In the genomic region with DNA sequence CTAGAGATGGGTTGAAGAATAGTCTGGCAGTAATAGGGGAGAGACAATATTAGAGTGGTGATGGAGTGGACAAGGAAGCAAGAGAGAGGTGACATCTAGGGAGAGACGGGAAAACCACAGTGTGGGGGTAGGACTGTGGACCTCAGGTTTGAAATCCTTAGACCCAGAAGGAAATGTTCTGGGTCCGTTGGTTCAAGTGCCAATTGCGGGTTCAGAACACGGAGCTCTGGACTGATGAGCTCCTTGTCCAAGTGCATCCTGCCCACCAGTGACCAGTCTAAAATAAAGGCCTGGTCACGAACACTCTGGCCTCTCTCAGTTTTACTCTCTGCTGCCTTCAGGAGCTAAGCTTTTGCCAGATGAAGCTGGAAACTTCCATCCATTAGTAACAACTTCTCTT, we compare ENCODE assay signal across 40 cellular contexts.
"Had no signal": no experiment of that assay in that cellular context is flagged by ENCODE, and none has a peak within 500 bp of the region (broad histone marks: within the 10 kb centered on the region; RNA-seq: fewer than 3 reads in every experiment).

No MANE protein-coding gene starts in this region.

- H3K4me1 ChIP-seq: adrenal gland, ascending aorta, body of pancreas, breast epithelium had no signal

- H3K36me3 Mint-ChIP-seq: activated naive CD4-positive, alpha-beta T cell treated with anti-CD3 and anti-CD28 coated beads, Interleukin-2, amount 10 ng/mL, durations not matched to agents 7 days and 5 days; activated naive CD4-positive, alpha-beta T cell treated with anti-CD3 and anti-CD28 coated beads, Interleukin-2, amount 50 U/mL, for 24 hours; activated naive CD4-positive, alpha-beta T cell treated with anti-CD3 and anti-CD28 coated beads, Interleukin-2, amount 50 U/mL, for 72 hours; activated naive CD8-positive, alpha-beta T cell; activated naive CD8-positive, alpha-beta T cell treated with anti-CD3 and anti-CD28 coated beads for 36 hours; activated naive CD8-positive, alpha-beta T cell treated with anti-CD3 and anti-CD28 coated beads, Interleukin-2, amount 10 ng/mL, durations not matched to agents 7 days and 5 days; brain had no signal

- H3K36me3 ChIP-seq: adrenal gland, ascending aorta, brain microvascular endothelial cell, breast epithelium, cardiac muscle cell had no signal

- H3K27me3 Mint-ChIP-seq: activated naive CD4-positive, alpha-beta T cell treated with anti-CD3 and anti-CD28 coated beads, Interleukin-2, amount 10 ng/mL, durations not matched to agents 7 days and 5 days had no signal

- H3K4me3 ChIP-seq: adrenal gland, ascending aorta, body of pancreas, breast epithelium, cardiac muscle cell had no signal

- H3K27me3 ChIP-seq: adrenal gland, ascending aorta, body of pancreas, brain microvascular endothelial cell, breast epithelium, cardiac muscle cell had no signal

- H3K9me3 Mint-ChIP-seq: activated naive CD4-positive, alpha-beta T cell treated with anti-CD3 and anti-CD28 coated beads for 36 hours; activated naive CD4-positive, alpha-beta T cell treated with anti-CD3 and anti-CD28 coated beads, Interleukin-2, amount 10 ng/mL, durations not matched to agents 7 days and 5 days; activated naive CD4-positive, alpha-beta T cell treated with anti-CD3 and anti-CD28 coated beads, Interleukin-2, amount 50 U/mL, for 24 hours; activated naive CD4-positive, alpha-beta T cell treated with anti-CD3 and anti-CD28 coated beads, Interleukin-2, amount 50 U/mL, for 72 hours; activated naive CD8-positive, alpha-beta T cell treated with anti-CD3 and anti-CD28 coated beads for 36 hours; activated naive CD8-positive, alpha-beta T cell treated with anti-CD3 and anti-CD28 coated beads, Interleukin-2, amount 10 ng/mL, durations not matched to agents 7 days and 5 days; activated naive CD8-positive, alpha-beta T cell treated with anti-CD3 and anti-CD28 coated beads, Interleukin-2, amount 50 U/mL, for 24 hours; activated T-cell treated with anti-CD3 and anti-CD28 coated beads, Interleukin-2, amount 50 U/mL, for 24 hours; activated T-cell treated with anti-CD3 and anti-CD28 coated beads, Interleukin-2, amount 50 U/mL, for 4 hours; activated T-cell treated with anti-CD3 and anti-CD28 coated beads, Interleukin-2, amount 50 U/mL, for 72 hours; activated T-helper 1 cell treated with anti-CD3 and anti-CD28 coated beads, Interleukin-12 subunit alpha, Interleukin-12 subunit beta, Interleukin-2, Interleukin-4 antibody, amounts not matched to agents 30 ng/mL and 10 ng/mL and 1 ng/mL, durations not matched to agents 14 hours and 24 hours and 36 hours; activated T-helper 17 cell treated with anti-CD3 and anti-CD28 coated beads, Interleukin-2, amount 50 U/mL, for 72 hours; activated T-helper 2 cell treated with anti-CD3 and anti-CD28 coated beads, Interferon-gamma antibody, Interleukin-2, Interleukin-4, amounts not matched to agents 10 μg/mL and 5 μg/mL and 100 μg/mL, durations not matched to agents 14 hours and 24 hours and 36 hours; central memory CD8-positive, alpha-beta T cell had no signal

- H3K27ac Mint-ChIP-seq: activated naive CD4-positive, alpha-beta T cell treated with anti-CD3 and anti-CD28 coated beads for 36 hours; activated naive CD4-positive, alpha-beta T cell treated with anti-CD3 and anti-CD28 coated beads, Interleukin-2, amount 10 ng/mL, durations not matched to agents 7 days and 5 days; activated naive CD4-positive, alpha-beta T cell treated with anti-CD3 and anti-CD28 coated beads, Interleukin-2, amount 50 U/mL, for 24 hours; activated naive CD4-positive, alpha-beta T cell treated with anti-CD3 and anti-CD28 coated beads, Interleukin-2, amount 50 U/mL, for 72 hours; activated naive CD8-positive, alpha-beta T cell; activated naive CD8-positive, alpha-beta T cell treated with anti-CD3 and anti-CD28 coated beads for 36 hours; activated naive CD8-positive, alpha-beta T cell treated with anti-CD3 and anti-CD28 coated beads, Interleukin-2, amount 10 ng/mL, durations not matched to agents 7 days and 5 days; activated naive CD8-positive, alpha-beta T cell treated with anti-CD3 and anti-CD28 coated beads, Interleukin-2, amount 50 U/mL, for 24 hours; activated T-cell treated with anti-CD3 and anti-CD28 coated beads, Interleukin-2, amount 50 U/mL, for 24 hours; activated T-cell treated with anti-CD3 and anti-CD28 coated beads, Interleukin-2, amount 50 U/mL, for 72 hours; activated T-helper 1 cell treated with anti-CD3 and anti-CD28 coated beads, Interleukin-12 subunit alpha, Interleukin-12 subunit beta, Interleukin-2, Interleukin-4 antibody, amounts not matched to agents 30 ng/mL and 10 ng/mL and 1 ng/mL, durations not matched to agents 14 hours and 24 hours and 36 hours; activated T-helper 17 cell treated with anti-CD3 and anti-CD28 coated beads, Interleukin-2, amount 50 U/mL, for 72 hours; activated T-helper 2 cell treated with anti-CD3 and anti-CD28 coated beads, Interferon-gamma antibody, Interleukin-2, Interleukin-4, amounts not matched to agents 10 μg/mL and 5 μg/mL and 100 μg/mL, durations not matched to agents 14 hours and 24 hours and 36 hours; brain had no signal

- DNase-seq: activated effector memory CD4-positive, alpha-beta T cell treated with anti-CD3 and anti-CD28 coated beads, Interleukin-2, amount 50 U/mL, for 16 hours; activated effector memory CD4-positive, alpha-beta T cell treated with Interleukin-2 at 50 U/mL for 16 hours; activated gamma-delta T cell; activated gamma-delta T cell treated with Interleukin-2 at 50 U/mL for 16 hours; activated naive CD4-positive, alpha-beta T cell; activated naive CD4-positive, alpha-beta T cell treated with anti-CD3 and anti-CD28 coated beads for 36 hours; activated naive CD4-positive, alpha-beta T cell treated with anti-CD3 and anti-CD28 coated beads, Interleukin-2, amount 10 ng/mL, durations not matched to agents 7 days and 5 days; activated naive CD4-positive, alpha-beta T cell treated with anti-CD3 and anti-CD28 coated beads, Interleukin-2, amount 50 U/mL, for 16 hours; activated naive CD4-positive, alpha-beta T cell treated with Interleukin-2 at 50 U/mL for 16 hours; activated naive CD8-positive, alpha-beta T cell treated with anti-CD3 and anti-CD28 coated beads for 36 hours; activated naive CD8-positive, alpha-beta T cell treated with anti-CD3 and anti-CD28 coated beads, Interleukin-2, amount 10 ng/mL, durations not matched to agents 7 days and 5 days; activated naive CD8-positive, alpha-beta T cell treated with anti-CD3 and anti-CD28 coated beads, Interleukin-2, amount 50 U/mL, for 24 hours; activated T-cell treated with anti-CD3 and anti-CD28 coated beads for 4 hours; activated T-cell treated with anti-CD3 and anti-CD28 coated beads, Interleukin-2, amount 50 U/mL, for 1 hour; activated T-cell treated with anti-CD3 and anti-CD28 coated beads, Interleukin-2, amount 50 U/mL, for 24 hours; activated T-cell treated with anti-CD3 and anti-CD28 coated beads, Interleukin-2, amount 50 U/mL, for 4 hours; activated T-cell treated with anti-CD3 and anti-CD28 coated beads, Interleukin-2, amount 50 U/mL, for 48 hours; activated T-cell treated with anti-CD3 and anti-CD28 coated beads, Interleukin-2, amount 50 U/mL, for 72 hours; adrenal gland; amniotic stem cell; amygdala; anterior cingulate cortex; aorta; body of pancreas; brain microvascular endothelial cell; caudate nucleus; central memory CD4-positive, alpha-beta T cell; cerebellar nuclear complex had no signal

- FAIRE-seq: astrocyte had no signal

- H3K9me3 ChIP-seq: adrenal gland, ascending aorta, body of pancreas, breast epithelium had no signal

- H3K4me3 Mint-ChIP-seq: activated naive CD4-positive, alpha-beta T cell treated with anti-CD3 and anti-CD28 coated beads for 36 hours; activated naive CD4-positive, alpha-beta T cell treated with anti-CD3 and anti-CD28 coated beads, Interleukin-2, amount 10 ng/mL, durations not matched to agents 7 days and 5 days; activated naive CD4-positive, alpha-beta T cell treated with anti-CD3 and anti-CD28 coated beads, Interleukin-2, amount 50 U/mL, for 24 hours; activated naive CD8-positive, alpha-beta T cell; activated naive CD8-positive, alpha-beta T cell treated with anti-CD3 and anti-CD28 coated beads for 36 hours; activated naive CD8-positive, alpha-beta T cell treated with anti-CD3 and anti-CD28 coated beads, Interleukin-2, amount 10 ng/mL, durations not matched to agents 7 days and 5 days; activated naive CD8-positive, alpha-beta T cell treated with anti-CD3 and anti-CD28 coated beads, Interleukin-2, amount 50 U/mL, for 24 hours; activated T-cell treated with anti-CD3 and anti-CD28 coated beads, Interleukin-2, amount 50 U/mL, for 24 hours; activated T-cell treated with anti-CD3 and anti-CD28 coated beads, Interleukin-2, amount 50 U/mL, for 4 hours; activated T-cell treated with anti-CD3 and anti-CD28 coated beads, Interleukin-2, amount 50 U/mL, for 72 hours; activated T-helper 1 cell treated with anti-CD3 and anti-CD28 coated beads, Interleukin-12 subunit alpha, Interleukin-12 subunit beta, Interleukin-2, Interleukin-4 antibody, amounts not matched to agents 30 ng/mL and 10 ng/mL and 1 ng/mL, durations not matched to agents 14 hours and 24 hours and 36 hours; activated T-helper 17 cell treated with anti-CD3 and anti-CD28 coated beads, Interleukin-2, amount 50 U/mL, for 72 hours; brain; central memory CD8-positive, alpha-beta T cell had no signal

- ATAC-seq: activated naive CD4-positive, alpha-beta T cell treated with anti-CD3 and anti-CD28 coated beads, Interleukin-2, amount 50 U/mL, for 72 hours; activated naive CD8-positive, alpha-beta T cell treated with anti-CD3 and anti-CD28 coated beads, Interleukin-2, amount 50 U/mL, for 24 hours; activated T-cell treated with anti-CD3 and anti-CD28 coated beads, Interleukin-2, amount 50 U/mL, for 4 hours; activated T-cell treated with anti-CD3 and anti-CD28 coated beads, Interleukin-2, amount 50 U/mL, for 72 hours; activated T-helper 17 cell treated with anti-CD3 and anti-CD28 coated beads, Interleukin-2, amount 50 U/mL, for 72 hours; body of pancreas had no signal

- H3K27ac ChIP-seq: adrenal gland, ascending aorta, body of pancreas, brain microvascular endothelial cell, breast epithelium, cardiac muscle cell had no signal

- H3K4me1 Mint-ChIP-seq: activated naive CD4-positive, alpha-beta T cell treated with anti-CD3 and anti-CD28 coated beads, Interleukin-2, amount 10 ng/mL, durations not matched to agents 7 days and 5 days; activated naive CD4-positive, alpha-beta T cell treated with anti-CD3 and anti-CD28 coated beads, Interleukin-2, amount 50 U/mL, for 24 hours; activated naive CD8-positive, alpha-beta T cell treated with anti-CD3 and anti-CD28 coated beads for 36 hours; activated naive CD8-positive, alpha-beta T cell treated with anti-CD3 and anti-CD28 coated beads, Interleukin-2, amount 10 ng/mL, durations not matched to agents 7 days and 5 days; activated naive CD8-positive, alpha-beta T cell treated with anti-CD3 and anti-CD28 coated beads, Interleukin-2, amount 50 U/mL, for 24 hours; activated T-helper 17 cell treated with anti-CD3 and anti-CD28 coated beads, Interleukin-2, amount 50 U/mL, for 72 hours; brain; central memory CD8-positive, alpha-beta T cell had no signal
